Comparison of ENCODE assay signal across 21 cellular contexts in genomic region chr19:1989513-1990229, GRCh38.
"Had no signal": no experiment of that assay in that cellular context is flagged by ENCODE, and none has a peak within 500 bp of the region (broad histone marks: within the 10 kb centered on the region; RNA-seq: fewer than 3 reads in every experiment).

No MANE protein-coding gene starts in this region.

- H3K9me3 ChIP-seq: left lung, transverse colon, uterus had no signal

- H3K36me3 ChIP-seq: uterus had no signal

- DNase-seq: activated CD4-positive, alpha-beta T cell treated with anti-CD3 and anti-CD28 coated beads for 36 hours; activated CD4-positive, alpha-beta T cell treated with anti-CD3 and anti-CD28 coated beads, Interleukin-2, amount 50 U/mL, for 4 hours; activated CD8-positive, alpha-beta memory T cell treated with anti-CD3 and anti-CD28 coated beads, Interleukin-2, amount 50 U/mL, for 48 hours; activated gamma-delta T cell treated with Interleukin-2 at 50 U/mL for 16 hours; activated T-cell treated with anti-CD3 and anti-CD28 coated beads, Interleukin-2, amount 50 U/mL, for 72 hours; central memory CD4-positive, alpha-beta T cell; effector memory CD4-positive, alpha-beta T cell; foreskin melanocyte; immature natural killer cell; kidney glomerular epithelial cell; left lung; naive B cell; small intestine; stimulated activated CD4-positive, alpha-beta T cell treated with anti-CD3 and anti-CD28 coated beads, Interleukin-2, amount 100 ng/mL, for 24 hours; T-helper 9 cell; transverse colon; uterus had no signal

- H3K27ac ChIP-seq: left lung, transverse colon, uterus had no signal

- H3K4me3 ChIP-seq: left lung, lung, transverse colon, uterus had no signal

- H3K4me1 ChIP-seq: left lung, transverse colon, uterus had no signal

- H3K27me3 ChIP-seq: left lung, transverse colon, uterus had no signal

- ATAC-seq: activated CD4-positive, alpha-beta T cell treated with anti-CD3 and anti-CD28 coated beads for 36 hours; activated T-cell treated with anti-CD3 and anti-CD28 coated beads, Interleukin-2, amount 50 U/mL, for 72 hours; esophagus mucosa; left lung; sciatic nerve; stimulated activated effector memory CD8-positive, alpha-beta T cell treated with anti-CD3 and anti-CD28 coated beads, Interleukin-12 subunit alpha, Interleukin-12 subunit beta, amount 100 ng/mL, for 72 hours had no signal
